In the genomic region with DNA sequence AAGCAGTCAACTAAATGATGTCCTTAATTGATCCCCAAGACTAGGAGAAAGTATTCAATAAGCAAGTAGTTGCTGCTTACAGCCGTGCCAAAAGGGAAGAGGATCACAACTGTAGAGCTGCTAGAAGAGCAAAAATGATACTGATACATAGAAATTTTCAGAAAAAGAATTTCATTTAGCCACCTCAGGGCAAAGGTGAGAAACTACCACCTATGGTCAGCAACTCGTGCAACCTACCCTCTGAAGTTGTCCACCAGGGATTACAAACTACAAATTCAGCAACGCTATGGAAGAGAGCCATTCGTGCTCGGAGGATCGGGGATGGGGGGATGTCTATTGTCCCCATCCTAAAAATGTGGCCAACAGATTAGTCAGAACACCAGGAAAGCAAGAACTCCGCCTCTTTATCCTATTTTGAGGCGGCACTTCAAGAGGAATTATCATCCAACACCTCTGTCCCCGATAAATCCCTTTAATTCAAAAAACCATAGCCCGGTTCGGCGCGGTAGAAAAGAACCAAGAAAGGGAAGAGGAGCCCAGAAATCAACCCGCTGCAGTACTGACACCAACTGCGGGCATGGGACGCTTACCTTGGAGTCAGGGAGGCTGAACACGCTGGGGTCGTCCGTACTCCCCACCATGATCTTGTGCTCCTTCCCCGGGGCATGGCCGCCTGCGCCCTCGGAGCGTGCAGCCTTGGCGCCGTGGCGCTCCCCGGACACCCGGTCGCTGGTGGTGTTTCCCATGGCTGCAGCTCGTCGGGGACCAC, we compare ENCODE assay signal across 8 cellular contexts. TPM values are rescaled to one million over a fixed set of nuclear protein-coding genes. Genes with fewer than 3 reads are reported as not detected.
A peak's percentile ranks its signal among the peaks of the same experiment; 100 is the strongest.
DNase-seq lines count a peak whose midpoint lies in the region; ATAC-seq, FAIRE-seq and TF ChIP-seq lines count a peak whose summit lies in the region.

No MANE protein-coding gene starts in this region.

- H3K27ac Mint-ChIP-seq in progenitor cell of endocrine pancreas: peak overlapping the region; percentile 95

- H3K9me3 Mint-ChIP-seq in progenitor cell of endocrine pancreas (ENCODE audit: low read depth): no peaks in the 10 kb centered on the region

- peak overlapping the region; percentile 89 to 92 for H3K4me3 ChIP-seq in foreskin fibroblast (ENCODE audit: low read depth in 1 of 2, low read length in 2 of 2)

- H3K4me1 Mint-ChIP-seq in progenitor cell of endocrine pancreas (ENCODE audit: low read depth): peaks cover 43% of the 10 kb centered on the region

- H3K36me3 Mint-ChIP-seq in progenitor cell of endocrine pancreas (ENCODE audit: insufficient read depth): peaks cover 8% of the 10 kb centered on the region

- TF ChIP-seq CTCF in D721Med (IDR thresholded peaks at IDR 0.05; ENCODE audit: insufficient read depth, missing control alignments) (no peak), foreskin fibroblast (IDR thresholded peaks at IDR 0.05; ENCODE audit: low read depth, low read length) (no peak), progenitor cell of endocrine pancreas (IDR thresholded peaks at IDR 0.05; ENCODE audit: unreplicated experiment) (no peak)

- peak overlapping the region; percentile 98 for H3K4me3 Mint-ChIP-seq in progenitor cell of endocrine pancreas (ENCODE audit: low read depth)

- TF ChIP-seq POLR2A in H54 (IDR thresholded peaks at IDR 0.05; ENCODE audit: low read depth, low read length): no peak

- FAIRE-seq in D721Med (lab: Jason Lieb, UNC) (peak; percentile 41), H54 (lab: Jason Lieb, UNC) (no peak)

- DNase-seq in D721Med (ENCODE audit: insufficient read length, low spot score): no peak
- peak; percentile 18 for DNase-seq in UCSD-AML1 (lab: John Stamatoyannopoulos, UW; ENCODE audit: unreplicated experiment)
- DNase-seq in foreskin fibroblast: peak in 1 of 2 donors; percentile 39
- DNase-seq in progenitor cell of endocrine pancreas (ENCODE audit: low spot score, unreplicated experiment): no peak
- DNase-seq in NCI-H774 (lab: John Stamatoyannopoulos, UW): no peak
- no peak for DNase-seq in H54 (ENCODE audit: insufficient read length, low spot score)
- DNase-seq in stimulated activated CD4-positive, alpha-beta T cell treated with anti-CD3 and anti-CD28 coated beads, Interleukin-2, amount 100 ng/mL, for 24 hours: no peak

- no peaks in the 10 kb centered on the region for H3K27me3 Mint-ChIP-seq in progenitor cell of endocrine pancreas

- ATAC-seq in HG02870 (IDR thresholded peaks at IDR 0.05; ENCODE audit: unreplicated experiment): peak; percentile 19

RNA-seq across cellular contexts. Expression of gene PRKAB2, which starts 0.7 kb away (rescaled TPM):
- 24.4 and 26.0 TPM in 2 replicates for total RNA-seq in progenitor cell of endocrine pancreas

RNA-seq across cellular contexts. Expression of gene FMO5, which starts 53.6 kb away (rescaled TPM):
- 4.2 and 5.0 TPM in 2 replicates for total RNA-seq in progenitor cell of endocrine pancreas
